Comparison of ENCODE assay signal across 22 cellular contexts in the genomic region with DNA sequence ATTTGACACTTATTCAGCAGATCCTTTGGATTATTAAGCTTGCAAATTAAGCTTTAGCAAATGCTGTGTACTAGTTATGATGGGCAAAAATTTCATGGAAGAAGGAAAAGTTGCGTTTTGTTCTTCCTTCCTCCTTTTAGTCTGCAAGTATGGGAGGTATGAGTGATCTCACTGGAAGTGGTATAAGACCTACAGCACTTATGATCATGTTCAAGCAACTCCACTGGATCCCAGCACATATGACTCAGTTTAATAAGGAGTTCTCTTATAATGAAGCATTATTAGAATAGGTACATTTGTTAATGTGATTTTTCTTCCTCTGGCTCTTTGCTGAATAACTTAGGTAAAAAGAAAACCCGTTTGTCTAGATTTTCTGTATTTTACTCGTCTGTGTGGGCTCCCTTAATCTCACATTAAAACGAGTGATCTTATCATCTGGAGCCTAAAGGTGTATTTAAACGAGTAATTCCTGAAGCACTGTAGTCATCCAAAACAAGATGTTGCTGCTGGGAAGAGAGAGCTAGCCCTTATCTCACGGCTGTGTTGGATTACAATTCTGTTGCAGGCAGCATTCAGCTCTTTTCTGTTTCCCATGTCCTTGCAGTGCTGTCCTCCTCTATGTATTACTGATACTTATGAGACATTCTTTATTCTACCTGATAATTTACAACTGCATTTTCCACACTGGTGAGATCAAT.
DNase-seq lines count a peak whose midpoint lies in the region; ATAC-seq, FAIRE-seq and TF ChIP-seq lines count a peak whose summit lies in the region.
"Had no signal": no experiment of that assay in that cellular context is flagged by ENCODE, and none has a peak within 500 bp of the region (broad histone marks: within the 10 kb centered on the region; RNA-seq: fewer than 3 reads in every experiment).

No MANE protein-coding gene starts in this region.

- peak overlapping the region; percentile 20 for H3K27ac Mint-ChIP-seq in type B pancreatic cell
- H3K27ac Mint-ChIP-seq: B cell had no signal

- TF ChIP-seq POLR2A in GM12891 (IDR thresholded peaks at IDR 0.05; ENCODE audit: low read depth, low read length) = no peak

- ATAC-seq in PC-3 = no peak
- no peak for ATAC-seq in stimulated activated naive CD8-positive, alpha-beta T cell treated with anti-CD3 and anti-CD28 coated beads, Interleukin-15, Interleukin-2, amounts not matched to agents 100 U/mL and 50 U/mL, for 24 hours
- ATAC-seq: HepG2 had no signal

- H3K27me3 Mint-ChIP-seq in type B pancreatic cell = no peaks in the 10 kb centered on the region
- H3K27me3 Mint-ChIP-seq: B cell had no signal

- no peak for FAIRE-seq in GM12891 (lab: Jason Lieb, UNC)
- FAIRE-seq: GM18507, H54, HepG2 had no signal

- no peak overlapping the region for H3K4me2 ChIP-seq in PC-3 (ENCODE audit: low read length)

- no peaks in the 10 kb centered on the region for H3F3A ChIP-seq in PC-3 (ENCODE audit: low read length, unreplicated experiment)

- H3K4me1 ChIP-seq in cardiac muscle cell (ENCODE audit: low read depth) (peaks cover 9% of the 10 kb centered on the region), right atrium auricular region (no peaks in the 10 kb centered on the region), PC-3 (ENCODE audit: insufficient read depth, low read length) (no peaks in the 10 kb centered on the region)

- H3K9me3 Mint-ChIP-seq in type B pancreatic cell = no peaks in the 10 kb centered on the region

- DNase-seq in cardiac muscle cell (ENCODE audit: low read depth in 1 of 2, low spot score in 1 of 2) (peak in 1 of 2 donors; percentile 25), right atrium auricular region (ENCODE audit: low spot score) (no peak), PC-3 (peak; percentile 18), islet precursor cell (peak; percentile 57), type B pancreatic cell (ENCODE audit: extremely low spot score, unreplicated experiment) (no peak), GM12891 (ENCODE audit: insufficient read length, low spot score) (no peak)
- DNase-seq in stimulated activated naive CD8-positive, alpha-beta T cell treated with anti-CD3 and anti-CD28 coated beads, Interleukin-15, Interleukin-2, amounts not matched to agents 100 U/mL and 50 U/mL, for 24 hours = no peak
- DNase-seq: Calu3, DMS153, DND-41, Karpas-422, NCI-H1092 treated with DMSO at 0.1 percent for 48 hours, NCI-H1436, NCI-H187, NCI-H2081 treated with DMSO at 0.1 percent for 48 hours, NCI-H524, NCI-H774 had no signal

- CTCF ChIA-PET in PC-3 (lab: Charles Lee) = no interaction called here

- peak overlapping the region; percentile 34 for H3K27ac ChIP-seq in cardiac muscle cell
- no peak overlapping the region for H3K27ac ChIP-seq in right atrium auricular region
- H3K27ac ChIP-seq in PC-3 (ENCODE audit: low read length) = no peak overlapping the region
- H3K27ac ChIP-seq: C4-2B had no signal

- H4K20me1 ChIP-seq in PC-3 (ENCODE audit: low read length) = no peaks in the 10 kb centered on the region

- H3K4me3 Mint-ChIP-seq in type B pancreatic cell = peak overlapping the region; percentile 5
- H3K4me3 Mint-ChIP-seq: B cell had no signal

- H3K36me3 ChIP-seq in cardiac muscle cell = no peaks in the 10 kb centered on the region
- no peaks in the 10 kb centered on the region for H3K36me3 ChIP-seq in right atrium auricular region
- no peaks in the 10 kb centered on the region for H3K36me3 ChIP-seq in PC-3 (ENCODE audit: low read depth, low read length)

- intact Hi-C loops in PC-3 (cut with micrococcal nuclease) = no loop called here

- H3K27me3 ChIP-seq in cardiac muscle cell (no peaks in the 10 kb centered on the region), right atrium auricular region (no peaks in the 10 kb centered on the region), PC-3 (ENCODE audit: low read length) (no peaks in the 10 kb centered on the region)

- no peaks in the 10 kb centered on the region for H3K4me1 Mint-ChIP-seq in type B pancreatic cell (ENCODE audit: unreplicated experiment)
- H3K4me1 Mint-ChIP-seq: B cell had no signal

- no peaks in the 10 kb centered on the region for H3K9me2 ChIP-seq in PC-3 (replicated peaks; ENCODE audit: low read length)

- H3K9me3 ChIP-seq in cardiac muscle cell (ENCODE audit: low read depth) (no peaks in the 10 kb centered on the region), right atrium auricular region (no peaks in the 10 kb centered on the region), PC-3 (ENCODE audit: low read length) (no peaks in the 10 kb centered on the region)

- no TSS peak for BruUV-seq in PC-3 (replicated peaks; lab: Mats Ljungman, UMichigan)

- H3K36me3 Mint-ChIP-seq in type B pancreatic cell = no peaks in the 10 kb centered on the region

- H2AFZ ChIP-seq in PC-3 (ENCODE audit: low read length) = no peak overlapping the region

- POLR2A ChIA-PET in PC-3 (lab: Charles Lee; ENCODE audit: unreplicated experiment) = no interaction called here

- no peaks in the 10 kb centered on the region for H3K79me2 ChIP-seq in PC-3 (ENCODE audit: low read length)

- no peak for TF ChIP-seq CTCF in cardiac muscle cell (IDR thresholded peaks at IDR 0.05; ENCODE audit: low read depth, low read length)
- TF ChIP-seq CTCF in right atrium auricular region (IDR thresholded peaks at IDR 0.05) = no peak
- TF ChIP-seq CTCF in PC-3 (conservative IDR thresholded peaks at IDR 0.05; ENCODE audit: low read depth, low read length) = no peak
- TF ChIP-seq CTCF in type B pancreatic cell (conservative IDR thresholded peaks at IDR 0.05) = no peak

- H3K4me3 ChIP-seq in cardiac muscle cell (no peak overlapping the region), right atrium auricular region (no peak overlapping the region), PC-3 (ENCODE audit: low read length) (no peak overlapping the region)

- H3K9ac ChIP-seq in PC-3 (ENCODE audit: low read length) = no peak overlapping the region

TF ChIP-seq in GM12891, 5 proteins besides CTCF, POLR2A, EP300 and RAD21:
- TF ChIP-seq SPI1 (IDR thresholded peaks at IDR 0.05; ENCODE audit: low read depth, low read length) (no peak), POU2F2 (IDR thresholded peaks at IDR 0.05; ENCODE audit: low read depth, low read length) (no peak), POLR2AphosphoS5 (IDR thresholded peaks at IDR 0.05; ENCODE audit: low read depth, low read length) (no peak), PAX5 (IDR thresholded peaks at IDR 0.05; ENCODE audit: insufficient read depth, low read length, severe bottlenecking) (no peak), TAF1 (IDR thresholded peaks at IDR 0.05; ENCODE audit: low read depth, low read length) (no peak)

Comparison
In these comparisons a context has a peak if more than half of its experiments do, and no peak if none do; other contexts are left out.
1. DNase-seq: peak in PC-3 (single experiment) and islet precursor cell (single experiment); none in right atrium auricular region (single experiment), type B pancreatic cell (single experiment), stimulated activated naive CD8-positive, alpha-beta T cell treated with anti-CD3 and anti-CD28 coated beads, Interleukin-15, Interleukin-2, amounts not matched to agents 100 U/mL and 50 U/mL, for 24 hours (single experiment) and GM12891 (single experiment).